ENCODE assay signal across 20 cellular contexts in the genomic region with DNA sequence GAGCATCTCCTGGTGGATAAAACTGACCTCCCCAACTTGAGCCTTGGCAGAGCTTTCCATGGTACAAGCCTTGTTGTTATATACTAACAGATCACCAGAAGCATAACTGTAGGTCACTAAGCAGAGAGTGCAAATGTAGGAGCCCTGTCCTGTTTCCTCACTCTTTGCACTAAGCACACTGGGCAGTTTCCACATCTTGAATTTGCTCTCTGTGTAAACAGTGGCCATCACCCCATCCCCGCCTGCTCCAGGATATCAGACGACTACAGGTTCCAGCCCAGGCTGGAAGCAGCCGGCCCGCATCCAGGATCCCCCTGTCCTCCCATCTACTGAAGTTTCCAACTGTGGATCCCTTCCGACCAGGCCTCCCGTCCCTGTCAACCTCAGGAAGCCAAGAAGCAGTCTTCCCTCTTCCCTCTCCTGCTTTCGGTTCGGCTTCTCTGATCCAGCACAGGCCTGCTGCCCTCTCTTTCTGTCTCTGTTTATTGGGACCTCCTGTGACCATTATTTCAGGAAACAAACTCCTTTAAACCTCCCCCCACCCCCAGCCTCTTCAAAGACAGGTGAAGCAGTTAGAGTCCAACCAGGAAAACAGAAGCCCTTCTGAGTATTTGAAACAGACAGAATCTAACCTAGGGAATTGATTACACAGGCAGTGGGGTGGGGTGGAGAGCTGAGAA. TPM values are rescaled to one million over a fixed set of nuclear protein-coding genes. Genes with fewer than 3 reads are reported as not detected.
"Had no signal": no experiment of that assay in that cellular context is flagged by ENCODE, and none has a peak within 500 bp of the region (broad histone marks: within the 10 kb centered on the region; RNA-seq: fewer than 3 reads in every experiment).

No MANE protein-coding gene starts in this region.

- H3K4me1 Mint-ChIP-seq: activated CD8-positive, alpha-beta memory T cell treated with anti-CD3 and anti-CD28 coated beads, Interleukin-2, amount 10 ng/mL, durations not matched to agents 7 days and 5 days; stimulated activated naive CD8-positive, alpha-beta T cell treated with anti-CD3 and anti-CD28 coated beads, Interleukin-15, amount 100 ng/mL, for 72 hours had no signal

- H3K36me3 ChIP-seq: colonic mucosa, lower lobe of right lung, neutrophil, suprapubic skin, upper lobe of left lung had no signal

- H3K4me1 ChIP-seq: colonic mucosa, lower lobe of right lung had no signal

- H3K9me3 Mint-ChIP-seq: activated CD4-positive, alpha-beta memory T cell treated with anti-CD3 and anti-CD28 coated beads, Interleukin-2, amount 10 ng/mL, durations not matched to agents 7 days and 5 days; activated naive CD4-positive, alpha-beta T cell treated with anti-CD3 and anti-CD28 coated beads for 36 hours had no signal

- H3K9me3 ChIP-seq: colonic mucosa, lower lobe of right lung, neutrophil, suprapubic skin, upper lobe of left lung had no signal

- H3K27me3 ChIP-seq: colonic mucosa, upper lobe of left lung had no signal

- H3K27ac ChIP-seq: colonic mucosa, lower lobe of right lung, neutrophil, skin epidermis, suprapubic skin, upper lobe of left lung had no signal

- H3K4me3 Mint-ChIP-seq: activated CD4-positive, alpha-beta memory T cell treated with anti-CD3 and anti-CD28 coated beads, Interleukin-2, amount 10 ng/mL, durations not matched to agents 7 days and 5 days; activated CD8-positive, alpha-beta memory T cell treated with anti-CD3 and anti-CD28 coated beads, Interleukin-2, amount 10 ng/mL, durations not matched to agents 7 days and 5 days; activated naive CD4-positive, alpha-beta T cell treated with anti-CD3 and anti-CD28 coated beads for 36 hours; activated T-cell treated with anti-CD3 and anti-CD28 coated beads, Interleukin-2, amount 50 U/mL, for 4 hours; brain; stimulated activated naive CD8-positive, alpha-beta T cell treated with anti-CD3 and anti-CD28 coated beads, Interleukin-15, amount 100 ng/mL, for 72 hours had no signal

- DNase-seq: activated CD4-positive, alpha-beta memory T cell treated with anti-CD3 and anti-CD28 coated beads, Interleukin-2, amount 10 ng/mL, durations not matched to agents 7 days and 5 days; activated CD4-positive, alpha-beta T cell treated with anti-CD3 and anti-CD28 coated beads for 48 hours; activated CD4-positive, CD25-positive, alpha-beta regulatory T cell; activated CD8-positive, alpha-beta memory T cell treated with anti-CD3 and anti-CD28 coated beads, Interleukin-2, amount 10 ng/mL, durations not matched to agents 7 days and 5 days; activated naive CD4-positive, alpha-beta T cell treated with anti-CD3 and anti-CD28 coated beads for 36 hours; activated T-cell treated with anti-CD3 and anti-CD28 coated beads, Interleukin-2, amount 50 U/mL, for 4 hours; central memory CD4-positive, alpha-beta T cell; colonic mucosa; hypothalamus; lower lobe of right lung; stimulated activated CD4-positive, alpha-beta T cell treated with anti-CD3 and anti-CD28 coated beads, Interleukin-4, amount 100 ng/mL, for 1 hour; stimulated activated naive CD8-positive, alpha-beta T cell treated with anti-CD3 and anti-CD28 coated beads, Interleukin-15, amount 100 ng/mL, for 72 hours; T-helper 1 cell; T-helper 9 cell; upper lobe of left lung had no signal

- H3K27ac Mint-ChIP-seq: activated CD4-positive, alpha-beta memory T cell treated with anti-CD3 and anti-CD28 coated beads, Interleukin-2, amount 10 ng/mL, durations not matched to agents 7 days and 5 days; activated CD8-positive, alpha-beta memory T cell treated with anti-CD3 and anti-CD28 coated beads, Interleukin-2, amount 10 ng/mL, durations not matched to agents 7 days and 5 days; activated naive CD4-positive, alpha-beta T cell treated with anti-CD3 and anti-CD28 coated beads for 36 hours; stimulated activated naive CD8-positive, alpha-beta T cell treated with anti-CD3 and anti-CD28 coated beads, Interleukin-15, amount 100 ng/mL, for 72 hours had no signal

- H3K4me3 ChIP-seq: colonic mucosa, lower lobe of right lung, skin epidermis, suprapubic skin, upper lobe of left lung had no signal

- H3K36me3 Mint-ChIP-seq: activated CD8-positive, alpha-beta memory T cell treated with anti-CD3 and anti-CD28 coated beads, Interleukin-2, amount 10 ng/mL, durations not matched to agents 7 days and 5 days; brain had no signal

- ATAC-seq: activated CD8-positive, alpha-beta memory T cell treated with anti-CD3 and anti-CD28 coated beads, Interleukin-2, amount 10 ng/mL, durations not matched to agents 7 days and 5 days; activated T-cell treated with anti-CD3 and anti-CD28 coated beads, Interleukin-2, amount 50 U/mL, for 4 hours; lower lobe of right lung; stimulated activated naive CD8-positive, alpha-beta T cell treated with anti-CD3 and anti-CD28 coated beads, Interleukin-15, amount 100 ng/mL, for 72 hours had no signal

RNA-seq across cellular contexts. Expression of a gene that starts 22.6 kb away (rescaled TPM):
- total RNA-seq: activated CD4-positive, alpha-beta memory T cell treated with anti-CD3 and anti-CD28 coated beads, Interleukin-2, amount 10 ng/mL, durations not matched to agents 7 days and 5 days; activated CD8-positive, alpha-beta memory T cell treated with anti-CD3 and anti-CD28 coated beads, Interleukin-2, amount 10 ng/mL, durations not matched to agents 7 days and 5 days; activated naive CD4-positive, alpha-beta T cell treated with anti-CD3 and anti-CD28 coated beads for 36 hours; mesenteric fat pad had no signal
